9 cellular contexts compared by ENCODE assay signal in genomic region chr5:141182248-141182647, GRCh38. TPM values are rescaled to one million over a fixed set of nuclear protein-coding genes. Genes with fewer than 3 reads are reported as not detected.
DNase-seq lines count a peak whose midpoint lies in the region; ATAC-seq, FAIRE-seq and TF ChIP-seq lines count a peak whose summit lies in the region.
"Had no signal": no experiment of that assay in that cellular context is flagged by ENCODE, and none has a peak within 500 bp of the region (broad histone marks: within the 10 kb centered on the region; RNA-seq: fewer than 3 reads in every experiment).

PCDHB16 (plus strand) TSS chr5:141182387; CDS start chr5:141182560, 173 bp downstream.

- H3K9ac ChIP-seq in mammary epithelial cell (ENCODE audit: insufficient read depth, low read length), result no peak within 1 kb of the TSS

- TF ChIP-seq CTCF in mammary epithelial cell (conservative IDR thresholded peaks at IDR 0.05 in 1 of 2, IDR thresholded peaks at IDR 0.05 in 1 of 2; ENCODE audit: extremely low read depth in 1 of 2, insufficient read depth in 1 of 2, low read depth in 1 of 2, low read length in 2 of 2), result peak; percentile 27 to 48
- no peak for TF ChIP-seq CTCF in lower leg skin (IDR thresholded peaks at IDR 0.05)
- no peak for TF ChIP-seq CTCF in spleen (IDR thresholded peaks at IDR 0.05 in 8 of 11, conservative IDR thresholded peaks at IDR 0.05 in 3 of 11)

- H3K36me3 ChIP-seq in mammary epithelial cell (ENCODE audit: insufficient read depth, low read length) (no peaks in the 10 kb centered on the region), spleen (no peaks in the 10 kb centered on the region)

- H4K20me1 ChIP-seq in mammary epithelial cell (ENCODE audit: insufficient read depth, low read length), result no peaks in the 10 kb centered on the region

- H3K4me3 ChIP-seq in mammary epithelial cell (replicated peaks in 1 of 3; ENCODE audit: insufficient read depth in 1 of 3, low read depth in 2 of 3, low read length in 3 of 3) (peak within 1 kb of the TSS in 1 of 3 experiments; percentile 19), lower leg skin (ENCODE audit: low read depth, poor library complexity, severe bottlenecking) (peak within 1 kb of the TSS; percentile 1), spleen (peak within 1 kb of the TSS in 3 of 8 donors; percentile 1 to 44 (median 26))

- intact Hi-C loops in mammary epithelial cell (cut with micrococcal nuclease), result loop anchor here (2.0 kb wide), 1 partner anchor 379 kb away; no protein-coding TSS in a partner anchor
- intact Hi-C loops in lower leg skin (cut with DNase I; ENCODE audit: low total_unique reads), result no loop called here
- intact Hi-C loops in spleen (cut with DNase I; ENCODE audit: low total_unique reads), result no loop called here

- BruUV-seq in mammary epithelial cell (replicated peaks; lab: Mats Ljungman, UMichigan), result no TSS peak

- H3K27ac ChIP-seq in mammary epithelial cell (ENCODE audit: insufficient read depth, low read depth, low read length) (no peak within 1 kb of the TSS), spleen (no peak within 1 kb of the TSS)

- peak within 1 kb of the TSS; percentile 30 for H2AFZ ChIP-seq in mammary epithelial cell (ENCODE audit: low read depth, low read length)

- in situ Hi-C loops in mammary epithelial cell (cut with MboI; ENCODE audit: low sequenced_read_pairs in 2 of 2), result no loop called here

- peaks cover 9% of the 10 kb centered on the region for H3K9me3 ChIP-seq in mammary epithelial cell (replicated peaks; ENCODE audit: insufficient read depth, low read length)
- H3K9me3 ChIP-seq in spleen, result peaks cover 0 to 73% (median 55%) of the 10 kb centered on the region in 8 donors

- ATAC-seq in HG03045 (IDR thresholded peaks at IDR 0.05; ENCODE audit: unreplicated experiment), result no peak
- ATAC-seq in HG02885 (IDR thresholded peaks at IDR 0.05; ENCODE audit: poor library complexity, unreplicated experiment), result no peak

- peak; percentile 82 for DNase-seq in LHCN-M2 (ENCODE audit: low read depth)
- peak; percentile 3 for DNase-seq in mammary epithelial cell
- no peak for DNase-seq in lower leg skin (ENCODE audit: low spot score in 2 of 2)
- no peak for DNase-seq in H54 (ENCODE audit: insufficient read length, low spot score)
- DNase-seq in spleen, result no peak

- no peak within 1 kb of the TSS for H3K4me2 ChIP-seq in mammary epithelial cell (ENCODE audit: insufficient read depth, low read depth, low read length)

- H3K27me3 ChIP-seq in mammary epithelial cell (ENCODE audit: insufficient read depth, low read length), result no peaks in the 10 kb centered on the region
- peaks cover 0 to 82% (median 11%) of the 10 kb centered on the region in 7 donors for H3K27me3 ChIP-seq in spleen (replicated peaks in 1 of 7)

- FAIRE-seq in A204.1 (lab: Jason Lieb, UNC) (peak; percentile 95), H54 (lab: Jason Lieb, UNC) (no peak)

- 10% methylated on average over 13 of the region's 13 CpGs for WGBS in mammary epithelial cell (ENCODE audit: low coverage, missing lambda C conversion rate)
- 10 to 11% methylated on average over 13 of the region's 13 CpGs for WGBS in lower leg skin, 2 donors
- WGBS in spleen, 5 donors, result 16 to 19% (median 17%) methylated on average over 13 of the region's 13 CpGs

- H3K79me2 ChIP-seq in mammary epithelial cell (ENCODE audit: insufficient read depth, low read length), result no peaks in the 10 kb centered on the region

- CTCF ChIA-PET in mammary epithelial cell (lab: Charles Lee; ENCODE audit: low non-redundant PET), result interaction anchor here (0.6 kb wide), 1 partner anchor 382 kb away, joined by 4 read pairs; no protein-coding TSS in a partner anchor

- H3K4me1 ChIP-seq in mammary epithelial cell (ENCODE audit: insufficient read depth, low read length), result no peaks in the 10 kb centered on the region
- H3K4me1 ChIP-seq in spleen, result no peaks in the 10 kb centered on the region

- dilution Hi-C loops in mammary epithelial cell (cut with HindIII; ENCODE audit: low sequenced_read_pairs), result no loop called here

- TF ChIP-seq POLR2A in lower leg skin (IDR thresholded peaks at IDR 0.05) (no peak), H54 (IDR thresholded peaks at IDR 0.05; ENCODE audit: low read depth, low read length) (no peak), spleen (IDR thresholded peaks at IDR 0.05) (no peak)

RNA-seq across cellular contexts. Expression of gene PCDHB16, which starts in this region (rescaled TPM):
- total RNA-seq in LHCN-M2 (2014; rRNA removed), result 10.4 and 12.2 TPM in 2 replicates
- polyA plus RNA-seq in LHCN-M2 (2012), result 8.0 TPM
- total RNA-seq in mammary epithelial cell, result under 1 TPM; 0.21 to 0.33 TPM
- 0.17 TPM for polyA plus RNA-seq in mammary epithelial cell
- polyA minus RNA-seq in mammary epithelial cell, result not detected
- total RNA-seq in lower leg skin, result 1 to 10 TPM in 3 of 4 donors, under 1 TPM in 1; 0.55 to 3.2 (median 1.9) TPM
- total RNA-seq in spleen, result 1 to 10 TPM in 6 of 7 donors, under 1 TPM in 1; 0.54 to 2.1 (median 1.9) TPM
- polyA plus RNA-seq in spleen, result under 1 TPM; 0.04 to 0.19 (median 0.14) TPM
- total RNA-seq: activated CD8-positive, alpha-beta memory T cell treated with anti-CD3 and anti-CD28 coated beads for 36 hours had no signal

Comparison
In these comparisons a context has a peak if more than half of its experiments do, and no peak if none do; other contexts are left out.
1. Peak in DNase-seq in mammary epithelial cell; RNA of the gene not detected or under 1 TPM.
2. CTCF ChIP-seq: peak in mammary epithelial cell (2 of 2); none in lower leg skin (0 of 3) and spleen (0 of 11).